ENCODE assay signal across 1 cellular context in genomic region chr7:1503390-1503789, GRCh38.
TF ChIP-seq lines count a peak whose summit lies in the region.

No MANE protein-coding gene starts in this region.

TF ChIP-seq in liver, 16 proteins besides CTCF, POLR2A, EP300 and RAD21 (continued from another document):
- TF ChIP-seq HNF4G (IDR thresholded peaks at IDR 0.05) (no peak), EGR1 (IDR thresholded peaks at IDR 0.05; ENCODE audit: low read depth in 2 of 2) (no peak), TAF1 (conservative IDR thresholded peaks at IDR 0.05) (no peak)
